ENCODE assay signal across 8 cellular contexts in genomic region chr4:147617173-147617840, GRCh38. TPM values are rescaled to one million over a fixed set of nuclear protein-coding genes. Genes with fewer than 3 reads are reported as not detected.
A peak's percentile ranks its signal among the peaks of the same experiment; 100 is the strongest.
DNase-seq lines count a peak whose midpoint lies in the region; ATAC-seq and TF ChIP-seq lines count a peak whose summit lies in the region.

TMEM184C (plus strand) TSS chr4:147617397; CDS start chr4:147617957, 560 bp downstream.

- H3K9ac ChIP-seq in colonic mucosa (ENCODE audit: low read depth in 2 of 2, low read length in 2 of 2) = peak within 1 kb of the TSS; percentile 82 to 95

- H3K4me3 ChIP-seq in BE2C (ENCODE audit: low read depth, low read length) (peak within 1 kb of the TSS; percentile 81), colonic mucosa (peak within 1 kb of the TSS; percentile 60)

- no peaks in the 10 kb centered on the region for H3K4me1 ChIP-seq in BE2C
- H3K4me1 ChIP-seq in colonic mucosa = peaks cover 3% of the 10 kb centered on the region

- H3K36me3 ChIP-seq in BE2C (peaks cover 7% of the 10 kb centered on the region; the same call in 1 of the 2 replicates), colonic mucosa (no peaks in the 10 kb centered on the region)

- ATAC-seq in HG03460 (IDR thresholded peaks at IDR 0.05; ENCODE audit: unreplicated experiment) = peak; percentile 100

- intact Hi-C loops in colonic mucosa (cut with DNase I) = loop anchor here (10.0 kb wide), 1 partner anchor 247 kb away; no protein-coding TSS in a partner anchor

- H3K27me3 ChIP-seq in BE2C = no peaks in the 10 kb centered on the region
- no peaks in the 10 kb centered on the region for H3K27me3 ChIP-seq in colonic mucosa

- TF ChIP-seq CTCF in BE2C (IDR thresholded peaks at IDR 0.05; ENCODE audit: low read depth, low read length) (no peak), colonic mucosa (IDR thresholded peaks at IDR 0.05) (no peak)

- peak within 1 kb of the TSS; percentile 74 for H3K27ac ChIP-seq in colonic mucosa

- H3K9me3 ChIP-seq in BE2C (no peaks in the 10 kb centered on the region), colonic mucosa (no peaks in the 10 kb centered on the region)

- DNase-seq in BE2C = peak; percentile 99
- DNase-seq in GM19240 (ENCODE audit: insufficient read length, low spot score) = peak; percentile 92
- DNase-seq in NCI-H526 (lab: John Stamatoyannopoulos, UW) = peak; percentile 92 to 98
- peak; percentile 99 for DNase-seq in activated CD4-positive, alpha-beta T cell treated with anti-CD3 and anti-CD28 coated beads for 48 hours
- peak; percentile 99 for DNase-seq in colonic mucosa
- peak; percentile 97 for DNase-seq in kidney tubule cell (ENCODE audit: low spot score)
- peak; percentile 97 to 99 (median 98) for DNase-seq in stimulated activated CD4-positive, alpha-beta T cell treated with anti-CD3 and anti-CD28 coated beads, Interleukin-1b, Interleukin-23, amount 100 ng/mL, for 24 hours (ENCODE audit: low read depth in 4 of 4, low spot score in 1 of 4)

RNA-seq across cellular contexts. Expression of gene TMEM184C, which starts in this region (rescaled TPM):
- polyA plus RNA-seq in BE2C (2012; ENCODE audit: insufficient read depth, insufficient read length, low read depth) = 30.4 TPM
- total RNA-seq in colonic mucosa = 10 to 100 TPM; 36.4 to 43.5 TPM

Comparison
In these comparisons a context has a peak if more than half of its experiments do, and no peak if none do; other contexts are left out.
1. Peak in every context shown above with its lines: DNase-seq, ATAC-seq, H3K4me3 ChIP-seq and H3K27ac ChIP-seq.